In the genomic region with DNA sequence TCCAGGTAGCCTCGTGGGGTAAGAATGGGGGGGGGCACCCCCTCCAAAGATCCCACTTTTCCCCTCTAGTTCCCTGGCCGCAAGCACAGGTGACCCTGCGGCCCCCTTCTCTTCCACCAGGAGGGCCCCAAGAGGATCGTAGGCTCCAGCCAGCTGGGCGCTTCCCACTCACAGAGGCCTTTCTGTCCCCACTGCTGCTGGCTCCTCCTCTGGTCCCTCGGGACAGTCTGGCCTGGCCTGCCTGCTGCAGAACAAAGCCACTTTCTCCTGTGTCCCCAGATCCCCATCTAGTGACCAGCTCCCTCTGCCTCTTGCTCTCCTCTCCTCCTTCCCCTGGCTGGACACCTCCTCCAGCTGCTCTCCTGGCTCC, we compare ENCODE assay signal across 1 cellular context.
A peak's percentile ranks its signal among the peaks of the same experiment; 100 is the strongest.
TF ChIP-seq lines count a peak whose summit lies in the region.

No MANE protein-coding gene starts in this region.

TF ChIP-seq in K562, 482 proteins besides CTCF, POLR2A, EP300 and RAD21 (continues in another document):
- TF ChIP-seq FOXA3 (CRISPR knock-in tag; conservative IDR thresholded peaks at IDR 0.05 in 1 of 2, IDR thresholded peaks at IDR 0.05 in 1 of 2) (no peak), MIER1 (IDR thresholded peaks at IDR 0.05; ENCODE audit: low read depth) (0 out of 2 replicates have a peak, but pooled peaks have one; percentile 32), RBM39 (optimal IDR thresholded peaks at IDR 0.05; ENCODE audit: low read depth, low read length) (no peak), HDGF (IDR thresholded peaks at IDR 0.05) (0 out of 2 replicates have a peak, but pooled peaks have one; percentile 23), RB1 (IDR thresholded peaks at IDR 0.05; ENCODE audit: low read depth) (peak; percentile 21; the same call in 1 of the 2 replicates), POLR2AphosphoS5 (IDR thresholded peaks at IDR 0.05; ENCODE audit: control insufficient read depth, insufficient read depth, low read depth, low read length) (no peak), DPF2 (IDR thresholded peaks at IDR 0.05) (peak; percentile 33), CREB1 (IDR thresholded peaks at IDR 0.05) (no peak), CREB1 (CRISPR knock-in tag; IDR thresholded peaks at IDR 0.05) (peak; percentile 62), NFATC3 (IDR thresholded peaks at IDR 0.05) (no peak), NFIC (IDR thresholded peaks at IDR 0.05) (no peak), ZNF76 (CRISPR knock-in tag; IDR thresholded peaks at IDR 0.05; ENCODE audit: borderline replicate concordance) (0 out of 2 replicates have a peak, but pooled peaks have one; percentile 33), TOE1 (IDR thresholded peaks at IDR 0.05; ENCODE audit: borderline replicate concordance) (peak; percentile 56; the same call in 1 of the 2 replicates), TOE1 (CRISPR knock-in tag; IDR thresholded peaks at IDR 0.05; ENCODE audit: borderline replicate concordance, low read depth) (no peak), BRD9 (IDR thresholded peaks at IDR 0.05; ENCODE audit: low read depth, partially characterized antibody) (peak; percentile 23), ZNF589 (CRISPR knock-in tag; IDR thresholded peaks at IDR 0.05; ENCODE audit: low read depth) (no peak), SMARCE1 (IDR thresholded peaks at IDR 0.05) (0 out of 2 replicates have a peak, but pooled peaks have one; percentile 26), EP400 (IDR thresholded peaks at IDR 0.05) (peak; percentile 53; the same call in 1 of the 2 replicates), TRIM24 (IDR thresholded peaks at IDR 0.05) (no peak), KAT7 (CRISPR knock-in tag; IDR thresholded peaks at IDR 0.05; ENCODE audit: borderline replicate concordance) (peak; percentile 83; the same call in 1 of the 2 replicates), NR2C2 (CRISPR knock-in tag; IDR thresholded peaks at IDR 0.05) (no peak), NR2C2 (tag; IDR thresholded peaks at IDR 0.05) (peak; percentile 36; the same call in 1 of the 2 replicates), ZNF41 (CRISPR knock-in tag; conservative IDR thresholded peaks at IDR 0.05) (no peak), ZNF780A (CRISPR knock-in tag; IDR thresholded peaks at IDR 0.05) (no peak), ZNF3 (CRISPR knock-in tag; IDR thresholded peaks at IDR 0.05) (no peak), SMARCC2 (IDR thresholded peaks at IDR 0.05; ENCODE audit: low read depth) (0 out of 2 replicates have a peak, but pooled peaks have one; percentile 30), NEUROD1 (IDR thresholded peaks at IDR 0.05; ENCODE audit: borderline replicate concordance, low read depth, low read length, partially characterized antibody) (peak; percentile 1), XRCC5 (IDR thresholded peaks at IDR 0.05; ENCODE audit: low read depth, low read length) (peak; percentile 85; the same call in 1 of the 2 replicates), MAZ (CRISPR knock-in tag; conservative IDR thresholded peaks at IDR 0.05 in 1 of 2, IDR thresholded peaks at IDR 0.05 in 1 of 2) (peak in 1 of 2 experiments; percentile 52; a peak in 1 of 4 replicates), RHOXF2B (CRISPR knock-in tag; conservative IDR thresholded peaks at IDR 0.05) (no peak), SMC3 (conservative IDR thresholded peaks at IDR 0.05; ENCODE audit: insufficient read depth, low read depth, low read length) (no peak)
- TF ChIP-seq, protein P1, sequence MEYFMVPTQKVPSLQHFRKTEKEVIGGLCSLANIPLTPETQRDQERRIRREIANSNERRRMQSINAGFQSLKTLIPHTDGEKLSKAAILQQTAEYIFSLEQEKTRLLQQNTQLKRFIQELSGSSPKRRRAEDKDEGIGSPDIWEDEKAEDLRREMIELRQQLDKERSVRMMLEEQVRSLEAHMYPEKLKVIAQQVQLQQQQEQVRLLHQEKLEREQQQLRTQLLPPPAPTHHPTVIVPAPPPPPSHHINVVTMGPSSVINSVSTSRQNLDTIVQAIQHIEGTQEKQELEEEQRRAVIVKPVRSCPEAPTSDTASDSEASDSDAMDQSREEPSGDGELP (CRISPR knock-in tag; IDR thresholded peaks at IDR 0.05; ENCODE audit: borderline replicate concordance), result peak; percentile 95
- TF ChIP-seq, protein P2, sequence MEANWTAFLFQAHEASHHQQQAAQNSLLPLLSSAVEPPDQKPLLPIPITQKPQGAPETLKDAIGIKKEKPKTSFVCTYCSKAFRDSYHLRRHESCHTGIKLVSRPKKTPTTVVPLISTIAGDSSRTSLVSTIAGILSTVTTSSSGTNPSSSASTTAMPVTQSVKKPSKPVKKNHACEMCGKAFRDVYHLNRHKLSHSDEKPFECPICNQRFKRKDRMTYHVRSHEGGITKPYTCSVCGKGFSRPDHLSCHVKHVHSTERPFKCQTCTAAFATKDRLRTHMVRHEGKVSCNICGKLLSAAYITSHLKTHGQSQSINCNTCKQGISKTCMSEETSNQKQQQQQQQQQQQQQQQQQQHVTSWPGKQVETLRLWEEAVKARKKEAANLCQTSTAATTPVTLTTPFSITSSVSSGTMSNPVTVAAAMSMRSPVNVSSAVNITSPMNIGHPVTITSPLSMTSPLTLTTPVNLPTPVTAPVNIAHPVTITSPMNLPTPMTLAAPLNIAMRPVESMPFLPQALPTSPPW (CRISPR knock-in tag; IDR thresholded peaks at IDR 0.05), result peak; percentile 45
- TF ChIP-seq, protein P3, sequence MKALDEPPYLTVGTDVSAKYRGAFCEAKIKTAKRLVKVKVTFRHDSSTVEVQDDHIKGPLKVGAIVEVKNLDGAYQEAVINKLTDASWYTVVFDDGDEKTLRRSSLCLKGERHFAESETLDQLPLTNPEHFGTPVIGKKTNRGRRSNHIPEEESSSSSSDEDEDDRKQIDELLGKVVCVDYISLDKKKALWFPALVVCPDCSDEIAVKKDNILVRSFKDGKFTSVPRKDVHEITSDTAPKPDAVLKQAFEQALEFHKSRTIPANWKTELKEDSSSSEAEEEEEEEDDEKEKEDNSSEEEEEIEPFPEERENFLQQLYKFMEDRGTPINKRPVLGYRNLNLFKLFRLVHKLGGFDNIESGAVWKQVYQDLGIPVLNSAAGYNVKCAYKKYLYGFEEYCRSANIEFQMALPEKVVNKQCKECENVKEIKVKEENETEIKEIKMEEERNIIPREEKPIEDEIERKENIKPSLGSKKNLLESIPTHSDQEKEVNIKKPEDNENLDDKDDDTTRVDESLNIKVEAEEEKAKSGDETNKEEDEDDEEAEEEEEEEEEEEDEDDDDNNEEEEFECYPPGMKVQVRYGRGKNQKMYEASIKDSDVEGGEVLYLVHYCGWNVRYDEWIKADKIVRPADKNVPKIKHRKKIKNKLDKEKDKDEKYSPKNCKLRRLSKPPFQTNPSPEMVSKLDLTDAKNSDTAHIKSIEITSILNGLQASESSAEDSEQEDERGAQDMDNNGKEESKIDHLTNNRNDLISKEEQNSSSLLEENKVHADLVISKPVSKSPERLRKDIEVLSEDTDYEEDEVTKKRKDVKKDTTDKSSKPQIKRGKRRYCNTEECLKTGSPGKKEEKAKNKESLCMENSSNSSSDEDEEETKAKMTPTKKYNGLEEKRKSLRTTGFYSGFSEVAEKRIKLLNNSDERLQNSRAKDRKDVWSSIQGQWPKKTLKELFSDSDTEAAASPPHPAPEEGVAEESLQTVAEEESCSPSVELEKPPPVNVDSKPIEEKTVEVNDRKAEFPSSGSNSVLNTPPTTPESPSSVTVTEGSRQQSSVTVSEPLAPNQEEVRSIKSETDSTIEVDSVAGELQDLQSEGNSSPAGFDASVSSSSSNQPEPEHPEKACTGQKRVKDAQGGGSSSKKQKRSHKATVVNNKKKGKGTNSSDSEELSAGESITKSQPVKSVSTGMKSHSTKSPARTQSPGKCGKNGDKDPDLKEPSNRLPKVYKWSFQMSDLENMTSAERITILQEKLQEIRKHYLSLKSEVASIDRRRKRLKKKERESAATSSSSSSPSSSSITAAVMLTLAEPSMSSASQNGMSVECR (CRISPR knock-in tag; IDR thresholded peaks at IDR 0.05), result peak; percentile 47
- TF ChIP-seq, protein P4, sequence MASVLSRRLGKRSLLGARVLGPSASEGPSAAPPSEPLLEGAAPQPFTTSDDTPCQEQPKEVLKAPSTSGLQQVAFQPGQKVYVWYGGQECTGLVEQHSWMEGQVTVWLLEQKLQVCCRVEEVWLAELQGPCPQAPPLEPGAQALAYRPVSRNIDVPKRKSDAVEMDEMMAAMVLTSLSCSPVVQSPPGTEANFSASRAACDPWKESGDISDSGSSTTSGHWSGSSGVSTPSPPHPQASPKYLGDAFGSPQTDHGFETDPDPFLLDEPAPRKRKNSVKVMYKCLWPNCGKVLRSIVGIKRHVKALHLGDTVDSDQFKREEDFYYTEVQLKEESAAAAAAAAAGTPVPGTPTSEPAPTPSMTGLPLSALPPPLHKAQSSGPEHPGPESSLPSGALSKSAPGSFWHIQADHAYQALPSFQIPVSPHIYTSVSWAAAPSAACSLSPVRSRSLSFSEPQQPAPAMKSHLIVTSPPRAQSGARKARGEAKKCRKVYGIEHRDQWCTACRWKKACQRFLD (CRISPR knock-in tag; IDR thresholded peaks at IDR 0.05), result peak; percentile 82; the same call in 1 of the 2 replicates
- TF ChIP-seq, protein P5, sequence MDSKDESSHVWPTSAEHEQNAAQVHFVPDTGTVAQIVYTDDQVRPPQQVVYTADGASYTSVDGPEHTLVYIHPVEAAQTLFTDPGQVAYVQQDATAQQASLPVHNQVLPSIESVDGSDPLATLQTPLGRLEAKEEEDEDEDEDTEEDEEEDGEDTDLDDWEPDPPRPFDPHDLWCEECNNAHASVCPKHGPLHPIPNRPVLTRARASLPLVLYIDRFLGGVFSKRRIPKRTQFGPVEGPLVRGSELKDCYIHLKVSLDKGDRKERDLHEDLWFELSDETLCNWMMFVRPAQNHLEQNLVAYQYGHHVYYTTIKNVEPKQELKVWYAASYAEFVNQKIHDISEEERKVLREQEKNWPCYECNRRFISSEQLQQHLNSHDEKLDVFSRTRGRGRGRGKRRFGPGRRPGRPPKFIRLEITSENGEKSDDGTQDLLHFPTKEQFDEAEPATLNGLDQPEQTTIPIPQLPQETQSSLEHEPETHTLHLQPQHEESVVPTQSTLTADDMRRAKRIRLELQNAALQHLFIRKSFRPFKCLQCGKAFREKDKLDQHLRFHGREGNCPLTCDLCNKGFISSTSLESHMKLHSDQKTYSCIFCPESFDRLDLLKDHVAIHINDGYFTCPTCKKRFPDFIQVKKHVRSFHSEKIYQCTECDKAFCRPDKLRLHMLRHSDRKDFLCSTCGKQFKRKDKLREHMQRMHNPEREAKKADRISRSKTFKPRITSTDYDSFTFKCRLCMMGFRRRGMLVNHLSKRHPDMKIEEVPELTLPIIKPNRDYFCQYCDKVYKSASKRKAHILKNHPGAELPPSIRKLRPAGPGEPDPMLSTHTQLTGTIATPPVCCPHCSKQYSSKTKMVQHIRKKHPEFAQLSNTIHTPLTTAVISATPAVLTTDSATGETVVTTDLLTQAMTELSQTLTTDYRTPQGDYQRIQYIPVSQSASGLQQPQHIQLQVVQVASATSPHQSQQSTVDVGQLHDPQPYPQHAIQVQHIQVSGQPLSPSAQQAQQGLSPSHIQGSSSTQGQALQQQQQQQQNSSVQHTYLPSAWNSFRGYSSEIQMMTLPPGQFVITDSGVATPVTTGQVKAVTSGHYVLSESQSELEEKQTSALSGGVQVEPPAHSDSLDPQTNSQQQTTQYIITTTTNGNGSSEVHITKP (IDR thresholded peaks at IDR 0.05; ENCODE audit: partially characterized antibody), result no peak
- TF ChIP-seq, protein P6, sequence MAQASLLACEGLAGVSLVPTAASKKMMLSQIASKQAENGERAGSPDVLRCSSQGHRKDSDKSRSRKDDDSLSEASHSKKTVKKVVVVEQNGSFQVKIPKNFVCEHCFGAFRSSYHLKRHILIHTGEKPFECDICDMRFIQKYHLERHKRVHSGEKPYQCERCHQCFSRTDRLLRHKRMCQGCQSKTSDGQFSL (CRISPR knock-in tag; IDR thresholded peaks at IDR 0.05), result peak; percentile 92
- TF ChIP-seq, protein P6 (tag; IDR thresholded peaks at IDR 0.05), result no peak
- TF ChIP-seq, protein P7, sequence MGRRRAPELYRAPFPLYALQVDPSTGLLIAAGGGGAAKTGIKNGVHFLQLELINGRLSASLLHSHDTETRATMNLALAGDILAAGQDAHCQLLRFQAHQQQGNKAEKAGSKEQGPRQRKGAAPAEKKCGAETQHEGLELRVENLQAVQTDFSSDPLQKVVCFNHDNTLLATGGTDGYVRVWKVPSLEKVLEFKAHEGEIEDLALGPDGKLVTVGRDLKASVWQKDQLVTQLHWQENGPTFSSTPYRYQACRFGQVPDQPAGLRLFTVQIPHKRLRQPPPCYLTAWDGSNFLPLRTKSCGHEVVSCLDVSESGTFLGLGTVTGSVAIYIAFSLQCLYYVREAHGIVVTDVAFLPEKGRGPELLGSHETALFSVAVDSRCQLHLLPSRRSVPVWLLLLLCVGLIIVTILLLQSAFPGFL (CRISPR knock-in tag; IDR thresholded peaks at IDR 0.05), result 0 out of 2 replicates have a peak, but pooled peaks have one; percentile 51
- TF ChIP-seq, protein P8, sequence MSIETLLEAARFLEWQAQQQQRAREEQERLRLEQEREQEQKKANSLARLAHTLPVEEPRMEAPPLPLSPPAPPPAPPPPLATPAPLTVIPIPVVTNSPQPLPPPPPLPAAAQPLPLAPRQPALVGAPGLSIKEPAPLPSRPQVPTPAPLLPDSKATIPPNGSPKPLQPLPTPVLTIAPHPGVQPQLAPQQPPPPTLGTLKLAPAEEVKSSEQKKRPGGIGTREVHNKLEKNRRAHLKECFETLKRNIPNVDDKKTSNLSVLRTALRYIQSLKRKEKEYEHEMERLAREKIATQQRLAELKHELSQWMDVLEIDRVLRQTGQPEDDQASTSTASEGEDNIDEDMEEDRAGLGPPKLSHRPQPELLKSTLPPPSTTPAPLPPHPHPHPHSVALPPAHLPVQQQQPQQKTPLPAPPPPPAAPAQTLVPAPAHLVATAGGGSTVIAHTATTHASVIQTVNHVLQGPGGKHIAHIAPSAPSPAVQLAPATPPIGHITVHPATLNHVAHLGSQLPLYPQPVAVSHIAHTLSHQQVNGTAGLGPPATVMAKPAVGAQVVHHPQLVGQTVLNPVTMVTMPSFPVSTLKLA (conservative IDR thresholded peaks at IDR 0.05), result peak in 1 of 2 experiments; percentile 22; a peak in 1 of 4 replicates
- TF ChIP-seq, protein P9, sequence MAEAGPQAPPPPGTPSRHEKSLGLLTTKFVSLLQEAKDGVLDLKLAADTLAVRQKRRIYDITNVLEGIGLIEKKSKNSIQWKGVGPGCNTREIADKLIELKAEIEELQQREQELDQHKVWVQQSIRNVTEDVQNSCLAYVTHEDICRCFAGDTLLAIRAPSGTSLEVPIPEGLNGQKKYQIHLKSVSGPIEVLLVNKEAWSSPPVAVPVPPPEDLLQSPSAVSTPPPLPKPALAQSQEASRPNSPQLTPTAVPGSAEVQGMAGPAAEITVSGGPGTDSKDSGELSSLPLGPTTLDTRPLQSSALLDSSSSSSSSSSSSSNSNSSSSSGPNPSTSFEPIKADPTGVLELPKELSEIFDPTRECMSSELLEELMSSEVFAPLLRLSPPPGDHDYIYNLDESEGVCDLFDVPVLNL (CRISPR knock-in tag; IDR thresholded peaks at IDR 0.05; ENCODE audit: low read depth), result peak; percentile 58; the same call in 1 of the 2 replicates
- TF ChIP-seq, protein P10, sequence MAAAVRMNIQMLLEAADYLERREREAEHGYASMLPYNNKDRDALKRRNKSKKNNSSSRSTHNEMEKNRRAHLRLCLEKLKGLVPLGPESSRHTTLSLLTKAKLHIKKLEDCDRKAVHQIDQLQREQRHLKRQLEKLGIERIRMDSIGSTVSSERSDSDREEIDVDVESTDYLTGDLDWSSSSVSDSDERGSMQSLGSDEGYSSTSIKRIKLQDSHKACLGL (CRISPR knock-in tag; IDR thresholded peaks at IDR 0.05; ENCODE audit: borderline replicate concordance, poor library complexity, severe bottlenecking), result peak; percentile 7
